ENCODE assay signal across 1 cellular context in genomic region chr12:70052931-70053497, GRCh38.
TF ChIP-seq lines count a peak whose summit lies in the region.

No MANE protein-coding gene starts in this region.

TF ChIP-seq in HepG2, 621 proteins besides CTCF, POLR2A, EP300 and RAD21 (continued from another document and continues in another):
- TF ChIP-seq ZNF609 (CRISPR knock-in tag; IDR thresholded peaks at IDR 0.05; ENCODE audit: borderline replicate concordance) (0 out of 2 replicates have a peak, but pooled peaks have one; percentile 13), ZNF12 (CRISPR knock-in tag; IDR thresholded peaks at IDR 0.05) (peak; percentile 73), RXRB (CRISPR knock-in tag; IDR thresholded peaks at IDR 0.05; ENCODE audit: borderline replicate concordance) (peak; percentile 81), TBL1XR1 (IDR thresholded peaks at IDR 0.05; ENCODE audit: borderline replicate concordance, low read length, partially characterized antibody) (peak; percentile 42), ZNF792 (CRISPR knock-in tag; IDR thresholded peaks at IDR 0.05) (0 out of 2 replicates have a peak, but pooled peaks have one; percentile 19), ZMYM3 (CRISPR knock-in tag; IDR thresholded peaks at IDR 0.05) (no peak), ARID5B (CRISPR knock-in tag; IDR thresholded peaks at IDR 0.05) (peak; percentile 88), POGK (CRISPR knock-in tag; conservative IDR thresholded peaks at IDR 0.05) (peak; percentile 43; the same call in 1 of the 2 replicates), GZF1 (CRISPR knock-in tag; IDR thresholded peaks at IDR 0.05) (no peak), ZBTB33 (CRISPR knock-in tag; IDR thresholded peaks at IDR 0.05) (0 out of 2 replicates have a peak, but pooled peaks have one; percentile 23), ZNF337 (CRISPR knock-in tag; IDR thresholded peaks at IDR 0.05; ENCODE audit: borderline replicate concordance, low read depth) (no peak), RXRA (CRISPR knock-in tag; IDR thresholded peaks at IDR 0.05) (peak; percentile 33; the same call in 1 of the 2 replicates), TARDBP (CRISPR knock-in tag; IDR thresholded peaks at IDR 0.05) (peak; percentile 28; the same call in 1 of the 2 replicates), HCFC1 (IDR thresholded peaks at IDR 0.05; ENCODE audit: low read depth, low read length) (no peak), GATAD2A (CRISPR knock-in tag; IDR thresholded peaks at IDR 0.05) (peak; percentile 79), ZNF234 (CRISPR knock-in tag; conservative IDR thresholded peaks at IDR 0.05) (no peak), GABPA (IDR thresholded peaks at IDR 0.05; ENCODE audit: low read depth, low read length) (no peak), GABPA (CRISPR knock-in tag; IDR thresholded peaks at IDR 0.05; ENCODE audit: low read depth) (peak; percentile 23; the same call in 1 of the 2 replicates), ZHX1 (CRISPR knock-in tag; IDR thresholded peaks at IDR 0.05; ENCODE audit: low read depth) (0 out of 2 replicates have a peak, but pooled peaks have one; percentile 36), JUNB (CRISPR knock-in tag; IDR thresholded peaks at IDR 0.05; ENCODE audit: borderline replicate concordance) (peak; percentile 97), ZNF644 (CRISPR knock-in tag; IDR thresholded peaks at IDR 0.05; ENCODE audit: low read depth) (peak; percentile 94), FOXA3 (CRISPR knock-in tag; IDR thresholded peaks at IDR 0.05) (peak; percentile 61), CBX5 (CRISPR knock-in tag; IDR thresholded peaks at IDR 0.05; ENCODE audit: borderline replicate concordance) (peak; percentile 74; the same call in 1 of the 2 replicates)
- TF ChIP-seq, protein P1, sequence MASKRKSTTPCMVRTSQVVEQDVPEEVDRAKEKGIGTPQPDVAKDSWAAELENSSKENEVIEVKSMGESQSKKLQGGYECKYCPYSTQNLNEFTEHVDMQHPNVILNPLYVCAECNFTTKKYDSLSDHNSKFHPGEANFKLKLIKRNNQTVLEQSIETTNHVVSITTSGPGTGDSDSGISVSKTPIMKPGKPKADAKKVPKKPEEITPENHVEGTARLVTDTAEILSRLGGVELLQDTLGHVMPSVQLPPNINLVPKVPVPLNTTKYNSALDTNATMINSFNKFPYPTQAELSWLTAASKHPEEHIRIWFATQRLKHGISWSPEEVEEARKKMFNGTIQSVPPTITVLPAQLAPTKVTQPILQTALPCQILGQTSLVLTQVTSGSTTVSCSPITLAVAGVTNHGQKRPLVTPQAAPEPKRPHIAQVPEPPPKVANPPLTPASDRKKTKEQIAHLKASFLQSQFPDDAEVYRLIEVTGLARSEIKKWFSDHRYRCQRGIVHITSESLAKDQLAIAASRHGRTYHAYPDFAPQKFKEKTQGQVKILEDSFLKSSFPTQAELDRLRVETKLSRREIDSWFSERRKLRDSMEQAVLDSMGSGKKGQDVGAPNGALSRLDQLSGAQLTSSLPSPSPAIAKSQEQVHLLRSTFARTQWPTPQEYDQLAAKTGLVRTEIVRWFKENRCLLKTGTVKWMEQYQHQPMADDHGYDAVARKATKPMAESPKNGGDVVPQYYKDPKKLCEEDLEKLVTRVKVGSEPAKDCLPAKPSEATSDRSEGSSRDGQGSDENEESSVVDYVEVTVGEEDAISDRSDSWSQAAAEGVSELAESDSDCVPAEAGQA (IDR thresholded peaks at IDR 0.05; ENCODE audit: low read depth), result 0 out of 2 replicates have a peak, but pooled peaks have one; percentile 29
- TF ChIP-seq, protein P1 (CRISPR knock-in tag; IDR thresholded peaks at IDR 0.05; ENCODE audit: borderline replicate concordance), result no peak
- TF ChIP-seq, protein P2, sequence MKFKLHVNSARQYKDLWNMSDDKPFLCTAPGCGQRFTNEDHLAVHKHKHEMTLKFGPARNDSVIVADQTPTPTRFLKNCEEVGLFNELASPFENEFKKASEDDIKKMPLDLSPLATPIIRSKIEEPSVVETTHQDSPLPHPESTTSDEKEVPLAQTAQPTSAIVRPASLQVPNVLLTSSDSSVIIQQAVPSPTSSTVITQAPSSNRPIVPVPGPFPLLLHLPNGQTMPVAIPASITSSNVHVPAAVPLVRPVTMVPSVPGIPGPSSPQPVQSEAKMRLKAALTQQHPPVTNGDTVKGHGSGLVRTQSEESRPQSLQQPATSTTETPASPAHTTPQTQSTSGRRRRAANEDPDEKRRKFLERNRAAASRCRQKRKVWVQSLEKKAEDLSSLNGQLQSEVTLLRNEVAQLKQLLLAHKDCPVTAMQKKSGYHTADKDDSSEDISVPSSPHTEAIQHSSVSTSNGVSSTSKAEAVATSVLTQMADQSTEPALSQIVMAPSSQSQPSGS (CRISPR knock-in tag; IDR thresholded peaks at IDR 0.05), result peak; percentile 72
